ENCODE assay signal across 9 cellular contexts in genomic region chr4:83552924-83553323, GRCh38. TPM values are rescaled to one million over a fixed set of nuclear protein-coding genes. Genes with fewer than 3 reads are reported as not detected.
DNase-seq lines count a peak whose midpoint lies in the region; ATAC-seq and TF ChIP-seq lines count a peak whose summit lies in the region.
"Had no signal": no experiment of that assay in that cellular context is flagged by ENCODE, and none has a peak within 500 bp of the region (broad histone marks: within the 10 kb centered on the region; RNA-seq: fewer than 3 reads in every experiment).

No MANE protein-coding gene starts in this region.

- DNase-seq in AG20443 (ENCODE audit: low spot score) (peak; percentile 17), LHCN-M2 (ENCODE audit: low read depth) (peak; percentile 73), fibroblast of the aortic adventitia (ENCODE audit: low read depth) (peak; percentile 51), mucosa of gallbladder (ENCODE audit: low spot score) (no peak), GM13976 (ENCODE audit: low spot score) (no peak), NCI-H510A treated with DMSO at 0.1 percent for 48 hours (lab: John Stamatoyannopoulos, UW) (no peak)
- DNase-seq: heart left ventricle had no signal

- H3K9me3 ChIP-seq in gastroesophageal sphincter, result no peaks in the 10 kb centered on the region
- H3K9me3 ChIP-seq: heart left ventricle had no signal

- 39 to 80% methylated on average over 2 of the region's 2 CpGs for WGBS in gastroesophageal sphincter (ENCODE audit: low coverage in 1 of 2), 2 donors

- H3K36me3 ChIP-seq in gastroesophageal sphincter, result no peaks in the 10 kb centered on the region
- H3K36me3 ChIP-seq: heart left ventricle had no signal

- H3K4me3 ChIP-seq in fibroblast of the aortic adventitia (ENCODE audit: low read depth, low read length) (no peak overlapping the region), gastroesophageal sphincter (no peak overlapping the region)
- H3K4me3 ChIP-seq: heart left ventricle had no signal

- ATAC-seq in GM21381 (IDR thresholded peaks at IDR 0.05; ENCODE audit: unreplicated experiment), result peak; percentile 61
- ATAC-seq in gastroesophageal sphincter, result no peak

- TF ChIP-seq CTCF in fibroblast of the aortic adventitia (IDR thresholded peaks at IDR 0.05; ENCODE audit: insufficient read depth, low read length) (no peak), GM13976 (IDR thresholded peaks at IDR 0.05; ENCODE audit: borderline replicate concordance, control extremely low read depth, extremely low read depth, insufficient read depth, missing control alignments) (no peak), gastroesophageal sphincter (IDR thresholded peaks at IDR 0.05) (no peak)

- H3K27ac ChIP-seq in gastroesophageal sphincter, result no peak overlapping the region

- no peak for TF ChIP-seq EP300 in gastroesophageal sphincter (IDR thresholded peaks at IDR 0.05)

- no peaks in the 10 kb centered on the region for H3K27me3 ChIP-seq in gastroesophageal sphincter
- H3K27me3 ChIP-seq: heart left ventricle had no signal

- in situ Hi-C loops in GM13976 (cut with MboI; ENCODE audit: low sequenced_read_pairs, unreplicated experiment), result no loop called here

- no peak for TF ChIP-seq POLR2A in gastroesophageal sphincter (IDR thresholded peaks at IDR 0.05)

- no peaks in the 10 kb centered on the region for H3K4me1 ChIP-seq in gastroesophageal sphincter

RNA-seq across cellular contexts. Expression of gene GPAT3, which starts 17.0 kb away (rescaled TPM):
- total RNA-seq in LHCN-M2 (2014; rRNA removed) (1.5 and 2.3 TPM in 2 replicates), fibroblast of the aortic adventitia (ENCODE audit: low replicate concordance) (10.7 and 15.2 TPM in 2 replicates), mucosa of gallbladder (11.2 TPM), gastroesophageal sphincter (1 to 10 TPM; 1.7 to 6.6 (median 4.9) TPM)
- polyA plus RNA-seq in LHCN-M2 (2012), result 0.18 TPM

Comparison
In these comparisons a context has a peak if more than half of its experiments do, and no peak if none do; other contexts are left out.
1. DNase-seq: peak in AG20443 (single experiment), LHCN-M2 (single experiment) and fibroblast of the aortic adventitia (single experiment); none in mucosa of gallbladder (single experiment), GM13976 (single experiment) and NCI-H510A treated with DMSO at 0.1 percent for 48 hours (single experiment).